27 cellular contexts compared by ENCODE assay signal in the genomic region with DNA sequence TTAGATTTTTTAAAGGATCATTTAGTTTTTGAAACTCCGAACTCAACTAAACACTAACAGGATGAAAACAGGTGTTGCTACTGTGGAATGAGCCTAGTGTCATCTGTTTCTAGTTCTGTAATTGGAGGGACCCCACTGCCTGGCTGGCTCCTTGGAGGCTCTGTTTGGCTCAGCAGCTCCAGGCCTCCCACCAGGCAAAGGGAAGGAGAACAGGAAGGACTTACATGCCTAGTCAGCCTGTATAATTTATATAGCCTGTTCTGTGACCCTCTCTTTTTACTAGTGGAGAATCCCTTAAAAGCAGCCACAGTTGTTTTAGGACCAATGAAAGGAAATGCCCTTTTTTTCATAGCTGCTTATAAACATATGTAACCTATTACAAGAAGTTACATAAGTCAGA. TPM values are rescaled to one million over a fixed set of nuclear protein-coding genes. Genes with fewer than 3 reads are reported as not detected.
DNase-seq lines count a peak whose midpoint lies in the region; ATAC-seq, FAIRE-seq and TF ChIP-seq lines count a peak whose summit lies in the region.
"Had no signal": no experiment of that assay in that cellular context is flagged by ENCODE, and none has a peak within 500 bp of the region (broad histone marks: within the 10 kb centered on the region; RNA-seq: fewer than 3 reads in every experiment).

No MANE protein-coding gene starts in this region.

- no peak overlapping the region for H2BK12ac ChIP-seq in H1 (ENCODE audit: low read depth, low read length)

- H3K4me1 ChIP-seq in A673 (ENCODE audit: insufficient read depth, low read length, poor library complexity, severe bottlenecking) (peaks cover 43% of the 10 kb centered on the region), OCI-LY3 (ENCODE audit: low read length) (peaks cover 17% of the 10 kb centered on the region), H1 (replicated peaks in 1 of 4; ENCODE audit: control insufficient read depth in 3 of 4, insufficient read depth in 4 of 4, low read length in 3 of 4) (no peaks in the 10 kb centered on the region)
- H3K4me1 ChIP-seq: BE2C, Caco-2 had no signal

- H3K14ac ChIP-seq in H1 (ENCODE audit: insufficient read length), result no peak overlapping the region

- H2AFZ ChIP-seq in OCI-LY3 (ENCODE audit: low read depth, low read length), result no peak overlapping the region
- no peak overlapping the region for H2AFZ ChIP-seq in H1 (ENCODE audit: low read length)
- H2AFZ ChIP-seq: GM23248 had no signal

- POLR2A ChIA-PET in A673 (lab: Charles Lee; ENCODE audit: low non-redundant PET), result no interaction called here
- POLR2A ChIA-PET in H1 (lab: Charles Lee; ENCODE audit: partially characterized antibody), result interaction anchor here (0.7 to 0.8 kb wide), 3 partner anchors 14 to 71 kb away, joined by 3 read pairs; no protein-coding TSS in a partner anchor

- H3K23me2 ChIP-seq in H1 (ENCODE audit: low read depth, low read length), result no peaks in the 10 kb centered on the region

- DNase-seq in A673 (ENCODE audit: low spot score), result peak; percentile 94
- no peak for DNase-seq in H1 (ENCODE audit: low read depth in 1 of 2, low spot score in 2 of 2)
- no peak for DNase-seq in left lobe of liver (ENCODE audit: low spot score)
- DNase-seq in glomerular visceral epithelial cell (ENCODE audit: extremely low spot score), result no peak
- no peak for DNase-seq in effector CD8-positive, alpha-beta T cell (lab: John Stamatoyannopoulos, UW)
- DNase-seq in iPS-NIHi11 (ENCODE audit: low spot score), result no peak
- DNase-seq in NCI-H146 treated with DMSO at 0.1 percent for 48 hours (lab: John Stamatoyannopoulos, UW; ENCODE audit: unreplicated experiment), result no peak
- DNase-seq: ACHN; AML-193; BE2C; Caco-2; CD4-positive, CD25-positive, alpha-beta regulatory T cell; CD8-positive, alpha-beta T cell; DMS 273 treated with DMSO at 0.1 percent for 48 hours; DMS79; EL; GDM1; GM23248; H9 had no signal

- TF ChIP-seq CTCF in A673 (conservative IDR thresholded peaks at IDR 0.05; ENCODE audit: low read depth, low read length) (no peak), OCI-LY3 (IDR thresholded peaks at IDR 0.05; ENCODE audit: low read depth, low read length) (no peak), H1 (IDR thresholded peaks at IDR 0.05; ENCODE audit: control extremely low read depth in 1 of 3, insufficient read depth in 1 of 3, low read depth in 1 of 3, low read length in 3 of 3) (no peak)

- H2BK5ac ChIP-seq in H1 (ENCODE audit: low read depth, low read length), result no peak overlapping the region

- H3K79me1 ChIP-seq in H1 (ENCODE audit: low read depth, low read length), result no peaks in the 10 kb centered on the region; the same call in 1 of the 2 replicates

- no TSS peak for BruUV-seq in A673 (replicated peaks; lab: Mats Ljungman, UMichigan)

- WGBS in H1 (ENCODE audit: extremely low coverage in 1 of 2, insufficient coverage in 1 of 2, insufficient read length in 1 of 2, insufficient replicate concordance in 2 of 2, low coverage in 1 of 2, low lambda C conversion rate in 2 of 2, missing lambda C conversion rate in 1 of 2), 2 experiments, result 85% methylated on average over 1 of the region's 1 CpG; no CpG with 5 or more reads in 1 of the 2 experiments

- no peak overlapping the region for H2BK20ac ChIP-seq in H1 (ENCODE audit: low read length)

- H4K20me1 ChIP-seq in OCI-LY3 (ENCODE audit: insufficient read depth, low read length), result no peaks in the 10 kb centered on the region
- H4K20me1 ChIP-seq in H1 (replicated peaks in 1 of 2; ENCODE audit: control insufficient read depth in 1 of 2, insufficient read depth in 2 of 2, low read length in 2 of 2), result no peaks in the 10 kb centered on the region

- no peak overlapping the region for H2AK5ac ChIP-seq in H1 (ENCODE audit: low read depth, low read length)

- no peak overlapping the region for H2BK120ac ChIP-seq in H1 (replicated peaks; ENCODE audit: low read depth, low read length)

- peak overlapping the region; percentile 57; the same call in 1 of the 2 replicates for H4K8ac ChIP-seq in H1 (ENCODE audit: extremely low read depth, insufficient read depth, low read length)

- H3K4me3 ChIP-seq in A673 (ENCODE audit: low read depth, low read length, poor library complexity, severe bottlenecking), result peak overlapping the region; percentile 1
- H3K4me3 ChIP-seq in OCI-LY3 (ENCODE audit: low read length), result no peak overlapping the region
- no peak overlapping the region for H3K4me3 ChIP-seq in H1 (ENCODE audit: extremely low read depth in 1 of 4, insufficient read depth in 2 of 4, low read depth in 3 of 4, low read length in 4 of 4)
- H3K4me3 ChIP-seq: GM12878, GM23248 had no signal

- H2BK15ac ChIP-seq in H1 (ENCODE audit: low read length), result no peak overlapping the region

- no peak for TF ChIP-seq RAD21 in H1 (IDR thresholded peaks at IDR 0.05 in 1 of 2, conservative IDR thresholded peaks at IDR 0.05 in 1 of 2; ENCODE audit: low read depth in 2 of 2, low read length in 2 of 2)

- H3K23ac ChIP-seq in H1 (ENCODE audit: insufficient read length), result no peak overlapping the region

- TF ChIP-seq POLR2A in H1 (IDR thresholded peaks at IDR 0.05; ENCODE audit: control extremely low read depth in 1 of 2, low read depth in 2 of 2, low read length in 2 of 2), result no peak

- TF ChIP-seq EP300 in H1 (IDR thresholded peaks at IDR 0.05; ENCODE audit: borderline replicate concordance in 1 of 2, low read depth in 2 of 2, low read length in 2 of 2), result no peak

- CTCF ChIA-PET in A673 (lab: Charles Lee), result no interaction called here
- CTCF ChIA-PET in H1 (lab: Charles Lee; ENCODE audit: partially characterized antibody), result interaction anchor here (0.6 to 1.0 kb wide), 4 partner anchors 18 to 1685 kb away, joined by 3 to 5 read pairs (median 4); no protein-coding TSS in a partner anchor

- ATAC-seq in left lobe of liver, result peak; percentile 38
- ATAC-seq: CD8-positive, alpha-beta T cell; GM12878; HCT116 had no signal

- no peaks in the 10 kb centered on the region for H3K27me3 ChIP-seq in A673 (replicated peaks; ENCODE audit: insufficient read depth, low read depth, low read length, poor library complexity)
- no peaks in the 10 kb centered on the region for H3K27me3 ChIP-seq in OCI-LY3 (ENCODE audit: low read depth, low read length)
- H3K27me3 ChIP-seq in H1 (replicated peaks in 1 of 4; ENCODE audit: control insufficient read depth in 3 of 4, extremely low read depth in 1 of 4, insufficient read depth in 3 of 4, low read length in 3 of 4), result no peaks in the 10 kb centered on the region
- H3K27me3 ChIP-seq: BE2C had no signal

- no peak overlapping the region for H4K91ac ChIP-seq in H1 (replicated peaks; ENCODE audit: insufficient read length, low read length)

- H3K4ac ChIP-seq in H1 (replicated peaks; ENCODE audit: insufficient read length, low read depth, low read length), result no peak overlapping the region

- H3K56ac ChIP-seq in H1 (replicated peaks; ENCODE audit: insufficient read length, low read depth, low read length), result no peak overlapping the region

- intact Hi-C loops in A673 (cut with micrococcal nuclease; ENCODE audit: unreplicated experiment), result no loop called here

- no peak for FAIRE-seq in H1 (lab: Jason Lieb, UNC)
- FAIRE-seq: A204.1, D721Med, GM12878, GM19239 had no signal

- H3K36me3 ChIP-seq in A673 (ENCODE audit: insufficient read depth, low read length, poor library complexity, severe bottlenecking) (peaks cover 46% of the 10 kb centered on the region), OCI-LY3 (replicated peaks; ENCODE audit: low read depth, low read length) (peaks cover 30% of the 10 kb centered on the region), H1 (ENCODE audit: control insufficient read depth in 2 of 4, insufficient read depth in 4 of 4, low read length in 3 of 4) (peaks cover 11 to 69% (median 39%) of the 10 kb centered on the region in 4 experiments)

- no peak overlapping the region for H3K9ac ChIP-seq in OCI-LY3 (ENCODE audit: low read length)
- H3K9ac ChIP-seq in H1 (replicated peaks in 1 of 4; ENCODE audit: extremely low read depth in 1 of 4, low read depth in 3 of 4, low read length in 3 of 4), result no peak overlapping the region
- H3K9ac ChIP-seq: GM23248 had no signal

- no peak overlapping the region for H3K18ac ChIP-seq in H1 (ENCODE audit: extremely low read depth, low read length)

- H4K5ac ChIP-seq in H1 (ENCODE audit: insufficient read length, low read depth, low read length), result no peak overlapping the region

- peak overlapping the region; percentile 26 for H3K4me2 ChIP-seq in OCI-LY3 (ENCODE audit: low read length)
- no peak overlapping the region for H3K4me2 ChIP-seq in H1 (ENCODE audit: insufficient read depth in 1 of 2, low read depth in 2 of 2, low read length in 2 of 2)

- peak overlapping the region; percentile 74 for H3K27ac ChIP-seq in A673 (ENCODE audit: low read depth, low read length, poor library complexity, severe bottlenecking)
- peak overlapping the region; percentile 38; the same call in 1 of the 2 replicates for H3K27ac ChIP-seq in OCI-LY3 (ENCODE audit: low read length)
- no peak overlapping the region for H3K27ac ChIP-seq in H1 (ENCODE audit: low read depth, low read length)
- H3K27ac ChIP-seq: 22Rv1, C4-2B, GM23248 had no signal

- H3K79me2 ChIP-seq in OCI-LY3 (ENCODE audit: low read length) (no peaks in the 10 kb centered on the region), H1 (ENCODE audit: control insufficient read depth in 1 of 2, insufficient read depth in 2 of 2, low read length in 2 of 2) (no peaks in the 10 kb centered on the region)

- no peaks in the 10 kb centered on the region for H3K9me3 ChIP-seq in A673 (ENCODE audit: low read depth, low read length, poor library complexity, severe bottlenecking)
- H3K9me3 ChIP-seq in OCI-LY3 (ENCODE audit: insufficient read depth, low read length), result no peaks in the 10 kb centered on the region
- H3K9me3 ChIP-seq in H1 (ENCODE audit: insufficient read depth in 2 of 2, low read depth in 1 of 2, low read length in 1 of 2), result no peaks in the 10 kb centered on the region
- H3K9me3 ChIP-seq: BE2C, Caco-2 had no signal

RNA-seq across cellular contexts. Expression of gene C5orf24, which starts 21.1 kb away (rescaled TPM):
- total RNA-seq in A673 (2021) (66.4 and 67.6 TPM in 2 replicates), left lobe of liver (25.9 TPM)
- 19.6 and 20.2 TPM in 2 replicates for total RNA-seq in H1 (2021; fragmentation: NEBNext Ultra II Directional; extraction: Animal tissue kit (Norgen Biotek cat#: 25700))
- polyA plus RNA-seq in H1 (2011; rRNA removed), result 6.0 and 11.1 TPM in 2 replicates
- polyA plus RNA-seq in H1 (2011; cell fraction: cytosol; rRNA removed), result 10.3 TPM
- polyA plus RNA-seq in H1 (2011; cell fraction: nucleus; rRNA removed), result 8.6 TPM
- polyA plus RNA-seq in H1 (2012, experiment 1 of 2), result 10.9 to 13.2 TPM (median 11.8 TPM) in 4 replicates
- polyA plus RNA-seq in H1 (2012, experiment 2 of 2), result 3.1 TPM
- 16.2 TPM for polyA plus RNA-seq in H1 (2013, experiment 1 of 2)
- 14.3 TPM for polyA plus RNA-seq in H1 (2013, experiment 2 of 2)
- 14.7 and 25.3 TPM in 2 replicates for polyA minus RNA-seq in H1 (2011; rRNA and poly(A)+ RNA removed)
- 8.1 TPM for polyA minus RNA-seq in H1 (2011; cell fraction: cytosol; rRNA and poly(A)+ RNA removed)
- polyA minus RNA-seq in H1 (2011; cell fraction: nucleus; rRNA and poly(A)+ RNA removed), result 25.6 TPM

RNA-seq across cellular contexts. Expression of gene TXNDC15, which starts 49.5 kb away (rescaled TPM):
- total RNA-seq in A673 (2021), result 40.7 and 42.0 TPM in 2 replicates
- total RNA-seq in H1 (2021; fragmentation: NEBNext Ultra II Directional; extraction: Animal tissue kit (Norgen Biotek cat#: 25700)), result 30.8 and 34.5 TPM in 2 replicates
- 20.1 and 22.8 TPM in 2 replicates for polyA plus RNA-seq in H1 (2011; rRNA removed)
- 27.2 TPM for polyA plus RNA-seq in H1 (2011; cell fraction: cytosol; rRNA removed)
- 34.6 TPM for polyA plus RNA-seq in H1 (2011; cell fraction: nucleus; rRNA removed)
- 28.8 to 35.9 TPM (median 32.2 TPM) in 4 replicates for polyA plus RNA-seq in H1 (2012, experiment 1 of 2)
- polyA plus RNA-seq in H1 (2012, experiment 2 of 2), result 23.7 TPM
- polyA plus RNA-seq in H1 (2013, experiment 1 of 2), result 46.3 TPM
- 52.6 TPM for polyA plus RNA-seq in H1 (2013, experiment 2 of 2)
- 31.6 and 32.9 TPM in 2 replicates for polyA minus RNA-seq in H1 (2011; rRNA and poly(A)+ RNA removed)
- 16.2 TPM for polyA minus RNA-seq in H1 (2011; cell fraction: cytosol; rRNA and poly(A)+ RNA removed)
- polyA minus RNA-seq in H1 (2011; cell fraction: nucleus; rRNA and poly(A)+ RNA removed), result 13.2 TPM
- 30.2 TPM for total RNA-seq in left lobe of liver
